8 cellular contexts compared by ENCODE assay signal in genomic region chr4:25993564-25994185, GRCh38.
A peak's percentile ranks its signal among the peaks of the same experiment; 100 is the strongest.
DNase-seq lines count a peak whose midpoint lies in the region; ATAC-seq, FAIRE-seq and TF ChIP-seq lines count a peak whose summit lies in the region.

No MANE protein-coding gene starts in this region.

- H3K27ac Mint-ChIP-seq in endodermal cell, result no peak overlapping the region

- H3K4me1 ChIP-seq in NT2/D1 (ENCODE audit: insufficient read depth, insufficient read length), result peaks cover 6% of the 10 kb centered on the region
- no peaks in the 10 kb centered on the region for H3K4me1 ChIP-seq in endodermal cell (ENCODE audit: control insufficient read depth, insufficient read depth, low read length)

- intact Hi-C loops in sciatic nerve (cut with DNase I), result no loop called here

- H3K27me3 Mint-ChIP-seq in endodermal cell (ENCODE audit: insufficient read depth), result peaks cover 2% of the 10 kb centered on the region

- peak; percentile 46 for ATAC-seq in GM21576 (IDR thresholded peaks at IDR 0.05; ENCODE audit: unreplicated experiment)
- peak; percentile 70 for ATAC-seq in sciatic nerve
- ATAC-seq in GM19023 (IDR thresholded peaks at IDR 0.05; ENCODE audit: unreplicated experiment), result no peak

- peaks cover 8% of the 10 kb centered on the region for H3K4me1 Mint-ChIP-seq in endodermal cell

- H3K36me3 ChIP-seq in NT2/D1 (ENCODE audit: insufficient read depth, insufficient read length, low read length) (no peaks in the 10 kb centered on the region), endodermal cell (ENCODE audit: control insufficient read depth, insufficient read depth, low read length) (no peaks in the 10 kb centered on the region)

- no peaks in the 10 kb centered on the region for H3K36me3 Mint-ChIP-seq in endodermal cell (ENCODE audit: low read depth)

- DNase-seq in COR-L47 (lab: John Stamatoyannopoulos, UW) (peak; percentile 3), NT2/D1 (ENCODE audit: low read depth, low spot score) (peak; percentile 94), endodermal cell (peak; percentile 99), sciatic nerve (ENCODE audit: low spot score) (no peak), frontal cortex (ENCODE audit: low spot score in 2 of 2) (no peak), NCI-H1105 (lab: John Stamatoyannopoulos, UW) (no peak)

- FAIRE-seq in frontal cortex (lab: Jason Lieb, UNC), result no peak

- H3K4me3 Mint-ChIP-seq in endodermal cell, result peak overlapping the region; percentile 12

- 44 to 48% methylated on average over 7 to 9 of the region's 11 CpGs for WGBS in endodermal cell (ENCODE audit: insufficient coverage in 1 of 2, insufficient read length in 1 of 2), 2 experiments

- H3K9me3 ChIP-seq in NT2/D1 (ENCODE audit: insufficient read depth, low read length) (no peaks in the 10 kb centered on the region), endodermal cell (ENCODE audit: control insufficient read depth, low read length) (no peaks in the 10 kb centered on the region)

- H3K4me3 ChIP-seq in NT2/D1 (ENCODE audit: insufficient read length, low read depth), result no peak overlapping the region
- no peak overlapping the region for H3K4me3 ChIP-seq in endodermal cell (ENCODE audit: low read length)

- no peak overlapping the region for H3K9ac ChIP-seq in NT2/D1 (ENCODE audit: insufficient read length, low read depth)
- no peak overlapping the region for H3K9ac ChIP-seq in endodermal cell (ENCODE audit: extremely low read depth, low read length, poor library complexity, severe bottlenecking)

- H3K27me3 ChIP-seq in NT2/D1 (ENCODE audit: insufficient read depth, insufficient read length) (no peaks in the 10 kb centered on the region), endodermal cell (ENCODE audit: control insufficient read depth, insufficient read depth, low read length, poor library complexity, severe bottlenecking) (no peaks in the 10 kb centered on the region)

- H3K27ac ChIP-seq in endodermal cell (ENCODE audit: low read depth, low read length), result peak overlapping the region; percentile 32

- peak; percentile 82 for TF ChIP-seq CTCF in endodermal cell (conservative IDR thresholded peaks at IDR 0.05)

- no peaks in the 10 kb centered on the region for H3K9me3 Mint-ChIP-seq in endodermal cell

Comparison
In these comparisons a context has a peak if more than half of its experiments do, and no peak if none do; other contexts are left out.
1. DNase-seq: peak in COR-L47 (single experiment), NT2/D1 (single experiment) and endodermal cell (single experiment); none in sciatic nerve (single experiment), frontal cortex (0 of 2) and NCI-H1105 (single experiment).